ENCODE assay signal across 13 cellular contexts in the genomic region with DNA sequence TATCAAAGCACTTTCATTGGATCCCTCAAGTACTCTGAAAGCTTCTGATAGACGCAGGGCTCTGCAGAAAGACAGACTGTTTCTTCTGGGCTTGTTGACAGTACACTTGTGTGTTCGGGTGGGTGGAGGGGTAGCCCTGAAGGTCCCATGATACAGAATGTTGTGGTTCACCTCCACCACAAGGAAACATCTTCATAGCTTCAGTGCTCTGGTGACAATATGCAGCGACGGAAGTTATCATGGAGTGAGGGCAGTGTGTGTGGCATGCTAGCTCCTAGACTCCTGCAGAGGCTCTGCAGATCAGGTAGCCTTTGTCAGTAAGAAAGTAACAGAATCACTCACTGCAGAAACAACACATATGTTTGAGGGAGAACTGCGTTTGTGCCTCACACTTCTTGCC.
"Had no signal": no experiment of that assay in that cellular context is flagged by ENCODE, and none has a peak within 500 bp of the region (broad histone marks: within the 10 kb centered on the region; RNA-seq: fewer than 3 reads in every experiment).

No MANE protein-coding gene starts in this region.

- H3K4me1 ChIP-seq: tibial nerve had no signal

- H3K27me3 ChIP-seq: body of pancreas, tibial nerve had no signal

- H3K9me3 Mint-ChIP-seq: activated naive CD4-positive, alpha-beta T cell treated with anti-CD3 and anti-CD28 coated beads, Interleukin-2, amount 50 U/mL, for 24 hours; endodermal cell had no signal

- H3K4me3 ChIP-seq: body of pancreas, mucosa of descending colon, tibial nerve had no signal

- H3K36me3 ChIP-seq: tibial nerve had no signal

- H3K36me3 Mint-ChIP-seq: activated naive CD4-positive, alpha-beta T cell treated with anti-CD3 and anti-CD28 coated beads, Interleukin-2, amount 50 U/mL, for 24 hours; natural killer cell; stimulated activated effector memory CD8-positive, alpha-beta T cell treated with anti-CD3 and anti-CD28 coated beads, Interleukin-12 subunit alpha, Interleukin-12 subunit beta, amount 100 ng/mL, for 72 hours had no signal

- H3K27ac Mint-ChIP-seq: activated naive CD4-positive, alpha-beta T cell treated with anti-CD3 and anti-CD28 coated beads, Interleukin-2, amount 50 U/mL, for 24 hours; endodermal cell; immature natural killer cell; natural killer cell; stimulated activated effector memory CD8-positive, alpha-beta T cell treated with anti-CD3 and anti-CD28 coated beads, Interleukin-12 subunit alpha, Interleukin-12 subunit beta, amount 100 ng/mL, for 72 hours had no signal

- H3K9me3 ChIP-seq: body of pancreas, mucosa of descending colon, tibial nerve had no signal

- ATAC-seq: mucosa of descending colon; natural killer cell; stimulated activated effector memory CD8-positive, alpha-beta T cell treated with anti-CD3 and anti-CD28 coated beads, Interleukin-12 subunit alpha, Interleukin-12 subunit beta, amount 100 ng/mL, for 72 hours had no signal

- DNase-seq: activated CD4-positive, alpha-beta T cell treated with anti-CD3 and anti-CD28 coated beads, Interleukin-2, amount 50 U/mL, for 4 hours; activated CD4-positive, CD25-positive, alpha-beta regulatory T cell treated with anti-CD3 and anti-CD28 coated beads, Interleukin-2, amount 50 U/mL, for 72 hours; activated T-cell treated with anti-CD3 and anti-CD28 coated beads, Interleukin-2, amount 50 U/mL, for 1 hour; cerebellar nuclear complex; endodermal cell; immature natural killer cell; mucosa of descending colon; natural killer cell; stimulated activated CD4-positive, alpha-beta T cell treated with anti-CD3 and anti-CD28 coated beads, Interleukin-15, amount 100 ng/mL, for 24 hours had no signal

- H3K4me3 Mint-ChIP-seq: activated naive CD4-positive, alpha-beta T cell treated with anti-CD3 and anti-CD28 coated beads, Interleukin-2, amount 50 U/mL, for 24 hours; endodermal cell; immature natural killer cell; natural killer cell; stimulated activated effector memory CD8-positive, alpha-beta T cell treated with anti-CD3 and anti-CD28 coated beads, Interleukin-12 subunit alpha, Interleukin-12 subunit beta, amount 100 ng/mL, for 72 hours had no signal

- H3K4me1 Mint-ChIP-seq: activated naive CD4-positive, alpha-beta T cell treated with anti-CD3 and anti-CD28 coated beads, Interleukin-2, amount 50 U/mL, for 24 hours; immature natural killer cell; natural killer cell; stimulated activated effector memory CD8-positive, alpha-beta T cell treated with anti-CD3 and anti-CD28 coated beads, Interleukin-12 subunit alpha, Interleukin-12 subunit beta, amount 100 ng/mL, for 72 hours had no signal

- H3K27ac ChIP-seq: tibial nerve had no signal
